Comparison of ENCODE assay signal across 1 cellular context in the genomic region with DNA sequence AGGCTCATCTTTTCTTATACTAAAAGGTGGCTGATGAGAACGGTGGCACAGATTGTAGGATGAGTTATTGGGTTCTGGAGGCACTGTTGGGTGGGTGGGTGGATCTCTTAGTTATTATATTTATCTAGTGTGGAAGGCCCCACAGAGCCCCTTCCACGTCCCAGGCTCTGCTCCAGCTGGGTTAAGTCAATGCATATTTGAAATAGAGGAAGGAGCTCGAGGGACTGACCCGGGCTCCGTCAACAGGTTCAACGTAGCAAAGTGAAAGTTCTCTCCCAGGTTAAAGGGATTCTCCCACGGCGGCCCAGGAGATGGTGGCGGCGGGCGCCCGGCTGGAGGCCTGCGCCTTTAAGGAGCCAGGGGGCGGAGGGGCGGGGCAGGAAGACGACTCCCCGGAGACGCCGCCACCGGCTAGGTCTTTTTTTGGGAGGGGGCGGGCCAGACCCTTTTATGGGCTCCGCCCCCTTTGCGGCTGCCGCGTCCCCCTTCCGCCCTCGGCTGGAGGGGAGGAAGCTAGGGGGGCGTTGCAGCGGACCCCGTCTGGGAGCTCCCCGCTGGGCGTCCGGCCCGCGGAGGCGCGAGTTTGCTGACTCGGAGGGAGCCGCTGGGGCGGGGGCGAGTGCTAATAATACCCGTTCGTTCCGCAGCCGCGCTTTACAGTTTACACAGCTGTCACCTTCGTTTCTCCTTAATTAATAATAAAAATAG.
TF ChIP-seq lines count a peak whose summit lies in the region.

No MANE protein-coding gene starts in this region.

TF ChIP-seq in SK-N-SH, 30 proteins besides CTCF, POLR2A, EP300 and RAD21 (continued from another document):
- TF ChIP-seq MEF2A (IDR thresholded peaks at IDR 0.05; ENCODE audit: borderline replicate concordance, low read depth) (peak; percentile 42; the same call in 1 of the 2 replicates), GABPA (IDR thresholded peaks at IDR 0.05; ENCODE audit: low read depth) (peak; percentile 54; the same call in 1 of the 2 replicates), SIN3A (IDR thresholded peaks at IDR 0.05; ENCODE audit: borderline replicate concordance, low read depth, low read length) (no peak; the same call in 1 of the 2 replicates), EZH2phosphoT487 (IDR thresholded peaks at IDR 0.05; ENCODE audit: borderline replicate concordance, low read depth) (no peak), RCOR1 (IDR thresholded peaks at IDR 0.05; ENCODE audit: low read length) (no peak), FOSL2 (IDR thresholded peaks at IDR 0.05; ENCODE audit: borderline replicate concordance, low read depth) (no peak), GATA2 (CRISPR knock-in tag; IDR thresholded peaks at IDR 0.05) (no peak), CHD2 (IDR thresholded peaks at IDR 0.05; ENCODE audit: low read length, partially characterized antibody) (no peak), ELF1 (IDR thresholded peaks at IDR 0.05) (peak; percentile 61), POLR2AphosphoS5 (IDR thresholded peaks at IDR 0.05; ENCODE audit: low read depth, low read length) (0 out of 2 replicates have a peak, but pooled peaks have one; percentile 44), JUND (IDR thresholded peaks at IDR 0.05) (no peak; the same call in 1 of the 2 replicates), NRF1 (IDR thresholded peaks at IDR 0.05; ENCODE audit: low read depth, low read length) (no peak), TEAD4 (IDR thresholded peaks at IDR 0.05; ENCODE audit: borderline replicate concordance, insufficient read depth) (0 out of 2 replicates have a peak, but pooled peaks have one; percentile 19), TAF1 (IDR thresholded peaks at IDR 0.05; ENCODE audit: borderline replicate concordance, low read depth, low read length) (0 out of 2 replicates have a peak, but pooled peaks have one; percentile 21), RXRA (IDR thresholded peaks at IDR 0.05; ENCODE audit: borderline replicate concordance, low read depth) (no peak; the same call in 1 of the 2 replicates), FOXJ3 (CRISPR knock-in tag; IDR thresholded peaks at IDR 0.05) (no peak), FOXM1 (IDR thresholded peaks at IDR 0.05; ENCODE audit: low read depth) (no peak), TCF12 (IDR thresholded peaks at IDR 0.05) (no peak), NFIC (IDR thresholded peaks at IDR 0.05; ENCODE audit: borderline replicate concordance) (no peak; the same call in 1 of the 2 replicates)
- TF ChIP-seq, protein P1, sequence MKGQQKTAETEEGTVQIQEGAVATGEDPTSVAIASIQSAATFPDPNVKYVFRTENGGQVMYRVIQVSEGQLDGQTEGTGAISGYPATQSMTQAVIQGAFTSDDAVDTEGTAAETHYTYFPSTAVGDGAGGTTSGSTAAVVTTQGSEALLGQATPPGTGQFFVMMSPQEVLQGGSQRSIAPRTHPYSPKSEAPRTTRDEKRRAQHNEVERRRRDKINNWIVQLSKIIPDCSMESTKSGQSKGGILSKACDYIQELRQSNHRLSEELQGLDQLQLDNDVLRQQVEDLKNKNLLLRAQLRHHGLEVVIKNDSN (IDR thresholded peaks at IDR 0.05; ENCODE audit: borderline replicate concordance, low read depth), result no peak
- TF ChIP-seq, protein P2, sequence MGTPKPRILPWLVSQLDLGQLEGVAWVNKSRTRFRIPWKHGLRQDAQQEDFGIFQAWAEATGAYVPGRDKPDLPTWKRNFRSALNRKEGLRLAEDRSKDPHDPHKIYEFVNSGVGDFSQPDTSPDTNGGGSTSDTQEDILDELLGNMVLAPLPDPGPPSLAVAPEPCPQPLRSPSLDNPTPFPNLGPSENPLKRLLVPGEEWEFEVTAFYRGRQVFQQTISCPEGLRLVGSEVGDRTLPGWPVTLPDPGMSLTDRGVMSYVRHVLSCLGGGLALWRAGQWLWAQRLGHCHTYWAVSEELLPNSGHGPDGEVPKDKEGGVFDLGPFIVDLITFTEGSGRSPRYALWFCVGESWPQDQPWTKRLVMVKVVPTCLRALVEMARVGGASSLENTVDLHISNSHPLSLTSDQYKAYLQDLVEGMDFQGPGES (IDR thresholded peaks at IDR 0.05; ENCODE audit: low read depth, low read length), result no peak
- TF ChIP-seq, protein P3, sequence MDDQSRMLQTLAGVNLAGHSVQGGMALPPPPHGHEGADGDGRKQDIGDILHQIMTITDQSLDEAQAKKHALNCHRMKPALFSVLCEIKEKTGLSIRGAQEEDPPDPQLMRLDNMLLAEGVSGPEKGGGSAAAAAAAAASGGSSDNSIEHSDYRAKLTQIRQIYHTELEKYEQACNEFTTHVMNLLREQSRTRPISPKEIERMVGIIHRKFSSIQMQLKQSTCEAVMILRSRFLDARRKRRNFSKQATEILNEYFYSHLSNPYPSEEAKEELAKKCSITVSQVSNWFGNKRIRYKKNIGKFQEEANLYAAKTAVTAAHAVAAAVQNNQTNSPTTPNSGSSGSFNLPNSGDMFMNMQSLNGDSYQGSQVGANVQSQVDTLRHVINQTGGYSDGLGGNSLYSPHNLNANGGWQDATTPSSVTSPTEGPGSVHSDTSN (IDR thresholded peaks at IDR 0.05), result peak; percentile 4
- TF ChIP-seq, protein P4, sequence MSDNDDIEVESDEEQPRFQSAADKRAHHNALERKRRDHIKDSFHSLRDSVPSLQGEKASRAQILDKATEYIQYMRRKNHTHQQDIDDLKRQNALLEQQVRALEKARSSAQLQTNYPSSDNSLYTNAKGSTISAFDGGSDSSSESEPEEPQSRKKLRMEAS (IDR thresholded peaks at IDR 0.05; ENCODE audit: low read depth), result peak; percentile 86
- TF ChIP-seq, protein P5, sequence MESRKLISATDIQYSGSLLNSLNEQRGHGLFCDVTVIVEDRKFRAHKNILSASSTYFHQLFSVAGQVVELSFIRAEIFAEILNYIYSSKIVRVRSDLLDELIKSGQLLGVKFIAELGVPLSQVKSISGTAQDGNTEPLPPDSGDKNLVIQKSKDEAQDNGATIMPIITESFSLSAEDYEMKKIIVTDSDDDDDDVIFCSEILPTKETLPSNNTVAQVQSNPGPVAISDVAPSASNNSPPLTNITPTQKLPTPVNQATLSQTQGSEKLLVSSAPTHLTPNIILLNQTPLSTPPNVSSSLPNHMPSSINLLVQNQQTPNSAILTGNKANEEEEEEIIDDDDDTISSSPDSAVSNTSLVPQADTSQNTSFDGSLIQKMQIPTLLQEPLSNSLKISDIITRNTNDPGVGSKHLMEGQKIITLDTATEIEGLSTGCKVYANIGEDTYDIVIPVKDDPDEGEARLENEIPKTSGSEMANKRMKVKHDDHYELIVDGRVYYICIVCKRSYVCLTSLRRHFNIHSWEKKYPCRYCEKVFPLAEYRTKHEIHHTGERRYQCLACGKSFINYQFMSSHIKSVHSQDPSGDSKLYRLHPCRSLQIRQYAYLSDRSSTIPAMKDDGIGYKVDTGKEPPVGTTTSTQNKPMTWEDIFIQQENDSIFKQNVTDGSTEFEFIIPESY (IDR thresholded peaks at IDR 0.05; ENCODE audit: borderline replicate concordance, low read depth), result no peak
- TF ChIP-seq, protein P6, sequence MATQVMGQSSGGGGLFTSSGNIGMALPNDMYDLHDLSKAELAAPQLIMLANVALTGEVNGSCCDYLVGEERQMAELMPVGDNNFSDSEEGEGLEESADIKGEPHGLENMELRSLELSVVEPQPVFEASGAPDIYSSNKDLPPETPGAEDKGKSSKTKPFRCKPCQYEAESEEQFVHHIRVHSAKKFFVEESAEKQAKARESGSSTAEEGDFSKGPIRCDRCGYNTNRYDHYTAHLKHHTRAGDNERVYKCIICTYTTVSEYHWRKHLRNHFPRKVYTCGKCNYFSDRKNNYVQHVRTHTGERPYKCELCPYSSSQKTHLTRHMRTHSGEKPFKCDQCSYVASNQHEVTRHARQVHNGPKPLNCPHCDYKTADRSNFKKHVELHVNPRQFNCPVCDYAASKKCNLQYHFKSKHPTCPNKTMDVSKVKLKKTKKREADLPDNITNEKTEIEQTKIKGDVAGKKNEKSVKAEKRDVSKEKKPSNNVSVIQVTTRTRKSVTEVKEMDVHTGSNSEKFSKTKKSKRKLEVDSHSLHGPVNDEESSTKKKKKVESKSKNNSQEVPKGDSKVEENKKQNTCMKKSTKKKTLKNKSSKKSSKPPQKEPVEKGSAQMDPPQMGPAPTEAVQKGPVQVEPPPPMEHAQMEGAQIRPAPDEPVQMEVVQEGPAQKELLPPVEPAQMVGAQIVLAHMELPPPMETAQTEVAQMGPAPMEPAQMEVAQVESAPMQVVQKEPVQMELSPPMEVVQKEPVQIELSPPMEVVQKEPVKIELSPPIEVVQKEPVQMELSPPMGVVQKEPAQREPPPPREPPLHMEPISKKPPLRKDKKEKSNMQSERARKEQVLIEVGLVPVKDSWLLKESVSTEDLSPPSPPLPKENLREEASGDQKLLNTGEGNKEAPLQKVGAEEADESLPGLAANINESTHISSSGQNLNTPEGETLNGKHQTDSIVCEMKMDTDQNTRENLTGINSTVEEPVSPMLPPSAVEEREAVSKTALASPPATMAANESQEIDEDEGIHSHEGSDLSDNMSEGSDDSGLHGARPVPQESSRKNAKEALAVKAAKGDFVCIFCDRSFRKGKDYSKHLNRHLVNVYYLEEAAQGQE (IDR thresholded peaks at IDR 0.05; ENCODE audit: low read depth, low read length), result no peak
